ENCODE assay signal across 7 cellular contexts in genomic region chr18:6482198-6482977, GRCh38.
DNase-seq lines count a peak whose midpoint lies in the region; ATAC-seq, FAIRE-seq and TF ChIP-seq lines count a peak whose summit lies in the region.

No MANE protein-coding gene starts in this region.

- TF ChIP-seq CTCF in RWPE1 (conservative IDR thresholded peaks at IDR 0.05; ENCODE audit: low read depth), result no peak
- peak in 3 of 4 experiments; percentile 39 to 69 (median 41) for TF ChIP-seq CTCF in gastroesophageal sphincter (IDR thresholded peaks at IDR 0.05)
- peak; percentile 93 for TF ChIP-seq CTCF in parathyroid adenoma (IDR thresholded peaks at IDR 0.05)

- H3K79me2 ChIP-seq in parathyroid adenoma, result no peaks in the 10 kb centered on the region

- no peaks in the 10 kb centered on the region for H3K4me1 ChIP-seq in gastroesophageal sphincter
- peaks cover 5% of the 10 kb centered on the region for H3K4me1 ChIP-seq in parathyroid adenoma

- peak; percentile 77 for FAIRE-seq in GM12892 (lab: Jason Lieb, UNC)

- H3K9ac ChIP-seq in parathyroid adenoma, result no peak overlapping the region

- H3K27me3 ChIP-seq in gastroesophageal sphincter (no peaks in the 10 kb centered on the region), parathyroid adenoma (ENCODE audit: control insufficient read depth, insufficient read depth, low read length) (no peaks in the 10 kb centered on the region)

- TF ChIP-seq POLR2A in GM12892 (IDR thresholded peaks at IDR 0.05; ENCODE audit: low read depth, low read length), result no peak
- TF ChIP-seq POLR2A in gastroesophageal sphincter (IDR thresholded peaks at IDR 0.05), result no peak

- ATAC-seq in HG02884 (IDR thresholded peaks at IDR 0.05; ENCODE audit: unreplicated experiment), result peak; percentile 88
- ATAC-seq in gastroesophageal sphincter, result peak; percentile 95
- ATAC-seq in activated CD4-positive, CD25-positive, alpha-beta regulatory T cell treated with anti-CD3 and anti-CD28 coated beads, Interleukin-2, amount 50 U/mL, for 24 hours, result no peak

- DNase-seq in GM12892 (ENCODE audit: insufficient read length) (peak; percentile 52), RWPE1 (ENCODE audit: low spot score) (peak; percentile 2)
- no peak for DNase-seq in stimulated activated CD4-positive, alpha-beta T cell treated with anti-CD3 and anti-CD28 coated beads, Interleukin-12 subunit alpha, Interleukin-12 subunit beta, amount 100 ng/mL, for 4 hours

- POLR2A ChIA-PET in RWPE1 (lab: Yijun Ruan, JAX; ENCODE audit: low non-redundant PET), result no interaction called here

- H3K9me3 ChIP-seq in gastroesophageal sphincter (no peaks in the 10 kb centered on the region), parathyroid adenoma (ENCODE audit: control insufficient read depth, low read length) (no peaks in the 10 kb centered on the region)

- H3K27ac ChIP-seq in RWPE1 (no peak overlapping the region), gastroesophageal sphincter (no peak overlapping the region), parathyroid adenoma (no peak overlapping the region)

- H2AFZ ChIP-seq in parathyroid adenoma, result peak overlapping the region; percentile 74

- CTCF ChIA-PET in RWPE1 (lab: Yijun Ruan, JAX), result no interaction called here

- H3K4me2 ChIP-seq in parathyroid adenoma (ENCODE audit: low read length), result no peak overlapping the region

- WGBS in gastroesophageal sphincter (ENCODE audit: low coverage in 1 of 2), 2 donors, result 22% methylated on average over 4 of the region's 15 CpGs; no CpG with 5 or more reads in 1 of the 2 donors

- no peak overlapping the region for H3K4me3 ChIP-seq in gastroesophageal sphincter
- no peak overlapping the region for H3K4me3 ChIP-seq in parathyroid adenoma (ENCODE audit: low read depth, low read length)

- no peak for TF ChIP-seq EP300 in gastroesophageal sphincter (IDR thresholded peaks at IDR 0.05)

- H3K36me3 ChIP-seq in gastroesophageal sphincter (no peaks in the 10 kb centered on the region), parathyroid adenoma (ENCODE audit: control insufficient read depth, insufficient read depth, low read length) (no peaks in the 10 kb centered on the region)

Comparison
In these comparisons a context has a peak if more than half of its experiments do, and no peak if none do; other contexts are left out.
1. ATAC-seq: peak in HG02884 (single experiment) and gastroesophageal sphincter (single experiment); none in activated CD4-positive, CD25-positive, alpha-beta regulatory T cell treated with anti-CD3 and anti-CD28 coated beads, Interleukin-2, amount 50 U/mL, for 24 hours (0 of 2).